23 cellular contexts compared by ENCODE assay signal in genomic region chrX:73842541-73843234, GRCh38. TPM values are rescaled to one million over a fixed set of nuclear protein-coding genes. Genes with fewer than 3 reads are reported as not detected.
"Had no signal": no experiment of that assay in that cellular context is flagged by ENCODE, and none has a peak within 500 bp of the region (broad histone marks: within the 10 kb centered on the region; RNA-seq: fewer than 3 reads in every experiment).

No MANE protein-coding gene starts in this region.

- H3K4me3 Mint-ChIP-seq: nephron progenitor cell; stimulated activated memory B cell treated with anti-CD40 and anti-IgM and Interleukin-4, amounts not matched to agents 10 μg/mL and 1 μg/mL and 100 μg/mL, for 72 hours; stimulated activated naive CD8-positive, alpha-beta T cell treated with anti-CD3 and anti-CD28 coated beads, Interleukin-15, Interleukin-2, amounts not matched to agents 100 ng/mL and 50 ng/mL, for 24 hours had no signal

- H3K9ac ChIP-seq: parathyroid adenoma had no signal

- H3K4me1 ChIP-seq: parathyroid adenoma, upper lobe of right lung had no signal

- ATAC-seq: esophagus mucosa; gastrocnemius medialis; heart right ventricle; naive thymus-derived CD4-positive, alpha-beta T cell; sciatic nerve; stimulated activated memory B cell treated with anti-CD40 and anti-IgM and Interleukin-4, amounts not matched to agents 10 μg/mL and 1 μg/mL and 100 μg/mL, for 72 hours; upper lobe of right lung had no signal

- H3K27me3 Mint-ChIP-seq: naive thymus-derived CD4-positive, alpha-beta T cell; stimulated activated memory B cell treated with anti-CD40 and anti-IgM and Interleukin-4, amounts not matched to agents 10 μg/mL and 1 μg/mL and 100 μg/mL, for 72 hours; stimulated activated naive CD8-positive, alpha-beta T cell treated with anti-CD3 and anti-CD28 coated beads, Interleukin-15, Interleukin-2, amounts not matched to agents 100 ng/mL and 50 ng/mL, for 24 hours had no signal

- H3K9me3 Mint-ChIP-seq: naive thymus-derived CD4-positive, alpha-beta T cell; nephron progenitor cell; stimulated activated memory B cell treated with anti-CD40 and anti-IgM and Interleukin-4, amounts not matched to agents 10 μg/mL and 1 μg/mL and 100 μg/mL, for 72 hours; stimulated activated naive CD8-positive, alpha-beta T cell treated with anti-CD3 and anti-CD28 coated beads, Interleukin-15, Interleukin-2, amounts not matched to agents 100 ng/mL and 50 ng/mL, for 24 hours had no signal

- H3K4me1 Mint-ChIP-seq: nephron progenitor cell; stimulated activated memory B cell treated with anti-CD40 and anti-IgM and Interleukin-4, amounts not matched to agents 10 μg/mL and 1 μg/mL and 100 μg/mL, for 72 hours had no signal

- H3K36me3 ChIP-seq: gastrocnemius medialis, tibial nerve, upper lobe of right lung, vagina had no signal

- H3K27me3 ChIP-seq: dorsolateral prefrontal cortex, gastrocnemius medialis, heart right ventricle, spleen, tibial nerve, upper lobe of right lung, vagina had no signal

- DNase-seq: dorsolateral prefrontal cortex; effector CD8-positive, alpha-beta T cell; gastrocnemius medialis; heart right ventricle; hypothalamus; kidney glomerular epithelial cell; naive thymus-derived CD4-positive, alpha-beta T cell; nephron progenitor cell; spleen; stimulated activated CD4-positive, alpha-beta T cell treated with anti-CD3 and anti-CD28 coated beads, Interleukin-15, amount 100 ng/mL, for 24 hours; stimulated activated CD4-positive, alpha-beta T cell treated with anti-CD3 and anti-CD28 coated beads, Interleukin-1b, Interleukin-23, amount 100 ng/mL, for 48 hours; stimulated activated CD4-positive, alpha-beta T cell treated with anti-CD3 and anti-CD28 coated beads, Interleukin-4, amount 100 ng/mL, for 24 hours; upper lobe of right lung had no signal

- H3K27ac Mint-ChIP-seq: nephron progenitor cell; stimulated activated memory B cell treated with anti-CD40 and anti-IgM and Interleukin-4, amounts not matched to agents 10 μg/mL and 1 μg/mL and 100 μg/mL, for 72 hours; stimulated activated naive CD8-positive, alpha-beta T cell treated with anti-CD3 and anti-CD28 coated beads, Interleukin-15, Interleukin-2, amounts not matched to agents 100 ng/mL and 50 ng/mL, for 24 hours had no signal

- FAIRE-seq: islet of Langerhans had no signal

- H3K36me3 Mint-ChIP-seq: stimulated activated memory B cell treated with anti-CD40 and anti-IgM and Interleukin-4, amounts not matched to agents 10 μg/mL and 1 μg/mL and 100 μg/mL, for 72 hours had no signal

- H3K9me3 ChIP-seq: gastrocnemius medialis, heart right ventricle, spleen, tibial nerve, upper lobe of right lung, vagina had no signal

- H3K79me2 ChIP-seq: parathyroid adenoma had no signal

- H3K4me3 ChIP-seq: gastrocnemius medialis, heart right ventricle, spleen, tibial nerve, upper lobe of right lung, vagina had no signal

- H2AFZ ChIP-seq: parathyroid adenoma had no signal

- H3K27ac ChIP-seq: dorsolateral prefrontal cortex, gastrocnemius medialis, heart right ventricle, parathyroid adenoma, spleen, tibial nerve, upper lobe of right lung, vagina had no signal

RNA-seq across cellular contexts. Expression of gene XIST, which starts 9.8 kb away (rescaled TPM):
- total RNA-seq: lung microvascular endothelial cell, pulmonary artery endothelial cell had no signal
